In the genomic region with DNA sequence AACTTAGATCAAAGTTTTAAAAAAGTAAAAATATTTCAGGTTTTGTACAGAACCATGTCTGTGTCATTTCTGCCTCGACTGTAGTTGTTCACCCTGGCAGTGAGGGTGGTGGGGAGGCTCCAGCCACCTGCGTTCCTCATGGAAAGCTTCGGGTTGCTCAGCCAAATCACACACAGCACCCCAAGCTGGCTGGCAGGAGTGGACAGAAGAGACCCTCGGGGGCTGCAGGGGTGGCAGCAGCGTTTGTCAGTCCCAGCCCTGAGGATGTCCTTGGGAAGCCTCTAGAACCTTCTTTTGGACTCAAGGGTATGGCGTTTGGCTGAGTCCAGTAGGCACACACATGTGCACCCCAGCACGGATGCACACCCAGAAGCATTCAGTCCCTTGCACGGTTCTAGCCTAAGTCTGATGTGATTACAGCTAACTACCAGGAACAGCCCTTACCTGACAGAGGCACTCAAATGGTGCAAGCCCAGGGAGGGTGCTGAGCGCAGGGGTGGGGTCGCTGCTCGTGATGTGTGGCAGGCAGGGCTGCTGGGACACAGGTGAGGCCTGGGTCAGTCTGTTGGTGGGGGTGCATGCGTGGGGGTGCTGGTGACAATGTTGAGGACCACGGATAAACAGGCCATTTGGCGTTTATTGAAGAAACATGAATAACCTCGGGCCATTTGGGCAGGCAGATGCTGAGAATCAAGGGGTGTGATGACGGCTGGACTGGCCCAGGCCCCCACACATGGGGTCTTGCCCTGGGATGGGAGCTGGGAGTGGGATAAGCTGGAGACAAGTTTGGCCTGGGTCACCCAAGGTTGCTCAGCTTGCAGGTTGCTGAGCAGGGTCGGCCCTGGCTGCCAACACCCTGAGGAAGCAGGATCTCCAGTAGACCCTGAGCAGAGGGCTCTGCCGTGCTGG, we compare ENCODE assay signal across 14 cellular contexts.
A peak's percentile ranks its signal among the peaks of the same experiment; 100 is the strongest.
DNase-seq lines count a peak whose midpoint lies in the region; ATAC-seq and TF ChIP-seq lines count a peak whose summit lies in the region.
"Had no signal": no experiment of that assay in that cellular context is flagged by ENCODE, and none has a peak within 500 bp of the region (broad histone marks: within the 10 kb centered on the region; RNA-seq: fewer than 3 reads in every experiment).

No MANE protein-coding gene starts in this region.

- no peaks in the 10 kb centered on the region for H3K79me2 ChIP-seq in MM.1S (ENCODE audit: low read length)

- H3K36me3 ChIP-seq in right lobe of liver (peaks cover 0 to 8% (median 0%) of the 10 kb centered on the region in 4 donors), testis (ENCODE audit: low read depth, missing control alignments) (no peaks in the 10 kb centered on the region), MM.1S (replicated peaks; ENCODE audit: insufficient read depth, low read length) (no peaks in the 10 kb centered on the region)

- 77% methylated on average over 10 of the region's 18 CpGs for WGBS in right lobe of liver (ENCODE audit: insufficient coverage, low coverage, low lambda C conversion rate, missing lambda C conversion rate)
- WGBS in testis, 2 donors, result 76 to 77% methylated on average over 12 to 18 of the region's 18 CpGs

- H3K27ac Mint-ChIP-seq in activated naive CD4-positive, alpha-beta T cell treated with anti-CD3 and anti-CD28 coated beads for 36 hours, result no peak overlapping the region
- H3K27ac Mint-ChIP-seq: HFFc6, nephron progenitor cell had no signal

- no peak for ATAC-seq in right lobe of liver
- no peak for ATAC-seq in HG02970 (IDR thresholded peaks at IDR 0.05; ENCODE audit: low FRiP score, unreplicated experiment)
- ATAC-seq: activated naive CD4-positive, alpha-beta T cell treated with anti-CD3 and anti-CD28 coated beads, Interleukin-2, amount 50 U/mL, for 72 hours; left colon had no signal

- H4K20me1 ChIP-seq in MM.1S (ENCODE audit: insufficient read depth, low read length), result no peaks in the 10 kb centered on the region

- H3K9me2 ChIP-seq in MM.1S (replicated peaks; ENCODE audit: insufficient read depth, low read length), result no peaks in the 10 kb centered on the region

- H3K27ac ChIP-seq in right lobe of liver (no peak overlapping the region), testis (no peak overlapping the region), MM.1S (ENCODE audit: low read length) (no peak overlapping the region)
- H3K27ac ChIP-seq: epithelial cell of prostate, VCaP had no signal

- no peak overlapping the region for H3K4me3 Mint-ChIP-seq in activated naive CD4-positive, alpha-beta T cell treated with anti-CD3 and anti-CD28 coated beads for 36 hours
- H3K4me3 Mint-ChIP-seq: HFFc6, nephron progenitor cell had no signal

- CTCF ChIA-PET in activated naive CD4-positive, alpha-beta T cell treated with anti-CD3 and anti-CD28 coated beads for 36 hours (lab: Charles Lee), result no interaction called here

- no peak overlapping the region for H3K4me2 ChIP-seq in MM.1S (ENCODE audit: low read depth, low read length)

- H3F3A ChIP-seq in MM.1S (ENCODE audit: insufficient read depth, low read length), result no peaks in the 10 kb centered on the region

- H3K9me3 ChIP-seq in right lobe of liver (no peaks in the 10 kb centered on the region), testis (no peaks in the 10 kb centered on the region), MM.1S (replicated peaks; ENCODE audit: insufficient read depth, low read length) (no peaks in the 10 kb centered on the region)

- no peaks in the 10 kb centered on the region for H3K27me3 Mint-ChIP-seq in activated naive CD4-positive, alpha-beta T cell treated with anti-CD3 and anti-CD28 coated beads for 36 hours (ENCODE audit: low read depth)

- H3K4me1 Mint-ChIP-seq in activated naive CD4-positive, alpha-beta T cell treated with anti-CD3 and anti-CD28 coated beads for 36 hours (ENCODE audit: low read depth), result no peaks in the 10 kb centered on the region

- no peak overlapping the region for H3K4me3 ChIP-seq in right lobe of liver
- H3K4me3 ChIP-seq in testis, result no peak overlapping the region
- no peak overlapping the region for H3K4me3 ChIP-seq in MM.1S (ENCODE audit: low read length)

- intact Hi-C loops in right lobe of liver (cut with DNase I) (loop anchor here (5.0 kb wide), 1 partner anchor 283 kb away; no protein-coding TSS in a partner anchor), testis (cut with DNase I; ENCODE audit: low total_unique reads) (loop anchor here (5.0 kb wide), 1 partner anchor 283 kb away; no protein-coding TSS in a partner anchor)
- intact Hi-C loops in activated naive CD4-positive, alpha-beta T cell treated with anti-CD3 and anti-CD28 coated beads for 36 hours (cut with micrococcal nuclease), result loop anchor here (5.0 kb wide), 1 partner anchor 148 kb away; no protein-coding TSS in a partner anchor

- no peak overlapping the region for H3K9ac ChIP-seq in MM.1S (ENCODE audit: low read length)

- DNase-seq in activated T-cell treated with anti-CD3 and anti-CD28 coated beads, Interleukin-2, amount 50 U/mL, for 1 hour, result peak; percentile 11
- DNase-seq in activated T-cell treated with anti-CD3 and anti-CD28 coated beads for 4 hours (no peak), right lobe of liver (peak; percentile 13 to 50 (median 38)), testis (peak; percentile 4), MM.1S (no peak)
- peak; percentile 11 to 14 for DNase-seq in activated T-cell treated with anti-CD3 and anti-CD28 coated beads, Interleukin-2, amount 50 U/mL, for 48 hours
- DNase-seq in activated naive CD4-positive, alpha-beta T cell treated with anti-CD3 and anti-CD28 coated beads for 36 hours, result no peak
- DNase-seq: HFFc6, nephron progenitor cell had no signal

- no peak for TF ChIP-seq POLR2A in right lobe of liver (IDR thresholded peaks at IDR 0.05)
- TF ChIP-seq POLR2A in testis (IDR thresholded peaks at IDR 0.05), result no peak

- H3K36me3 Mint-ChIP-seq in activated naive CD4-positive, alpha-beta T cell treated with anti-CD3 and anti-CD28 coated beads for 36 hours (ENCODE audit: low read depth), result peaks cover 7% of the 10 kb centered on the region
- H3K36me3 Mint-ChIP-seq: activated naive CD4-positive, alpha-beta T cell treated with anti-CD3 and anti-CD28 coated beads, Interleukin-2, amount 50 U/mL, for 72 hours had no signal

- no peaks in the 10 kb centered on the region for H3K27me3 ChIP-seq in right lobe of liver
- no peaks in the 10 kb centered on the region for H3K27me3 ChIP-seq in testis
- H3K27me3 ChIP-seq in MM.1S (replicated peaks; ENCODE audit: insufficient read depth, low read length), result no peaks in the 10 kb centered on the region

- H3K4me1 ChIP-seq in right lobe of liver, result peaks cover 0 to 10% (median 0%) of the 10 kb centered on the region in 4 donors
- no peaks in the 10 kb centered on the region for H3K4me1 ChIP-seq in testis
- H3K4me1 ChIP-seq in MM.1S (ENCODE audit: low read length), result no peaks in the 10 kb centered on the region

- H2AFZ ChIP-seq in MM.1S (ENCODE audit: low read length), result no peak overlapping the region

- TF ChIP-seq CTCF in right lobe of liver (IDR thresholded peaks at IDR 0.05), result no peak
- no peak for TF ChIP-seq CTCF in testis (IDR thresholded peaks at IDR 0.05)
- TF ChIP-seq CTCF in MM.1S (IDR thresholded peaks at IDR 0.05; ENCODE audit: low read length), result no peak

- H3K9me3 Mint-ChIP-seq in activated naive CD4-positive, alpha-beta T cell treated with anti-CD3 and anti-CD28 coated beads for 36 hours, result no peaks in the 10 kb centered on the region
- H3K9me3 Mint-ChIP-seq: activated naive CD4-positive, alpha-beta T cell treated with anti-CD3 and anti-CD28 coated beads, Interleukin-2, amount 50 U/mL, for 72 hours; HFFc6; nephron progenitor cell had no signal

Comparison
In these comparisons a context has a peak if more than half of its experiments do, and no peak if none do; other contexts are left out.
1. DNase-seq: peak in activated T-cell treated with anti-CD3 and anti-CD28 coated beads, Interleukin-2, amount 50 U/mL, for 1 hour (single experiment), activated T-cell treated with anti-CD3 and anti-CD28 coated beads, Interleukin-2, amount 50 U/mL, for 48 hours (2 of 2), right lobe of liver (3 of 3) and testis (single experiment); none in activated T-cell treated with anti-CD3 and anti-CD28 coated beads for 4 hours (single experiment), activated naive CD4-positive, alpha-beta T cell treated with anti-CD3 and anti-CD28 coated beads for 36 hours (single experiment) and MM.1S (single experiment).